ENCODE assay signal across 1 cellular context in the genomic region with DNA sequence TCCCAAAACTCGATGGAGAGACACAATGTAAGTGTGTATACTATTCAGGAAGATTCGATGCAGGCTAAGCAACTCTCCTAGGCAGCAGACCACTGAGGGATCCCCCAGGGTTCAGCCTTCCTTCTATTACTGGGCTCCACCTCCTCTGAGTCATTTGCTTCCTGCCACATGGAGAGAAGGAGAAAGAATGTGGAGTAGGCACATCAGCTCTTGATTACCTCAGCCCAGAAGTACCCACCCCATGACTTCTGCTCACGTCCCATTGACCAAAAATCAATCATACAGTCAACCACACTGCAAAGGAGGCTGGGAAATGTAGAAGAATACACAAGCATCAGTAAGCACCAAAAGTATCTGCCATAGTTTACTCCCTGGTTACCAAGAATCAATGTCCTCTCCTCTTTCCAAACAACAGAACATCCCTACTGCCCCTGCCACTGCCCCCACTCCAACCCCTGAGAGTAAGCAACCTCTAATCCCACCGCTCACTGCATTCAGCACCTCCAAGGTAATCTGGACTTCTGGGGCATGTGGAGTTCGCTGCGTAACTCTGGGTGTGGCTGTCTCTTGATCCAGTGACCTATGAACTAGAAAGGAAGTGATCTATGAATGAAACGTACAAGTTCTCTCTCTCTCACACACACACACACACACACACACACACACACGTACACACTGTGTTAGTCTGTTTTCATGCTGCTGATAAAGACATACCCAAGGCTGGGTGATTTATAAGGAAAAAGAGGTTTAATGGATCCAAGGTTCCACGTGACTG.
TF ChIP-seq lines count a peak whose summit lies in the region.

No MANE protein-coding gene starts in this region.

TF ChIP-seq in WTC11, 78 proteins besides CTCF, POLR2A, EP300 and RAD21 (continued from another document):
- TF ChIP-seq ESRRA (CRISPR knock-in tag; IDR thresholded peaks at IDR 0.05; ENCODE audit: borderline replicate concordance) (no peak), ATF1 (CRISPR knock-in tag; IDR thresholded peaks at IDR 0.05) (no peak), RORB (CRISPR knock-in tag; IDR thresholded peaks at IDR 0.05) (no peak), TCF7 (CRISPR knock-in tag; IDR thresholded peaks at IDR 0.05; ENCODE audit: low read depth) (no peak), IRF2 (CRISPR knock-in tag; IDR thresholded peaks at IDR 0.05; ENCODE audit: borderline replicate concordance, low read depth) (no peak), ZNF512 (CRISPR knock-in tag; IDR thresholded peaks at IDR 0.05; ENCODE audit: borderline replicate concordance) (no peak), IRF1 (CRISPR knock-in tag; IDR thresholded peaks at IDR 0.05) (no peak), NR3C1 (CRISPR knock-in tag; conservative IDR thresholded peaks at IDR 0.05; ENCODE audit: low read depth) (no peak)
- TF ChIP-seq, protein P1, sequence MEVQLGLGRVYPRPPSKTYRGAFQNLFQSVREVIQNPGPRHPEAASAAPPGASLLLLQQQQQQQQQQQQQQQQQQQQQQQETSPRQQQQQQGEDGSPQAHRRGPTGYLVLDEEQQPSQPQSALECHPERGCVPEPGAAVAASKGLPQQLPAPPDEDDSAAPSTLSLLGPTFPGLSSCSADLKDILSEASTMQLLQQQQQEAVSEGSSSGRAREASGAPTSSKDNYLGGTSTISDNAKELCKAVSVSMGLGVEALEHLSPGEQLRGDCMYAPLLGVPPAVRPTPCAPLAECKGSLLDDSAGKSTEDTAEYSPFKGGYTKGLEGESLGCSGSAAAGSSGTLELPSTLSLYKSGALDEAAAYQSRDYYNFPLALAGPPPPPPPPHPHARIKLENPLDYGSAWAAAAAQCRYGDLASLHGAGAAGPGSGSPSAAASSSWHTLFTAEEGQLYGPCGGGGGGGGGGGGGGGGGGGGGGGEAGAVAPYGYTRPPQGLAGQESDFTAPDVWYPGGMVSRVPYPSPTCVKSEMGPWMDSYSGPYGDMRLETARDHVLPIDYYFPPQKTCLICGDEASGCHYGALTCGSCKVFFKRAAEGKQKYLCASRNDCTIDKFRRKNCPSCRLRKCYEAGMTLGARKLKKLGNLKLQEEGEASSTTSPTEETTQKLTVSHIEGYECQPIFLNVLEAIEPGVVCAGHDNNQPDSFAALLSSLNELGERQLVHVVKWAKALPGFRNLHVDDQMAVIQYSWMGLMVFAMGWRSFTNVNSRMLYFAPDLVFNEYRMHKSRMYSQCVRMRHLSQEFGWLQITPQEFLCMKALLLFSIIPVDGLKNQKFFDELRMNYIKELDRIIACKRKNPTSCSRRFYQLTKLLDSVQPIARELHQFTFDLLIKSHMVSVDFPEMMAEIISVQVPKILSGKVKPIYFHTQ (CRISPR knock-in tag; IDR thresholded peaks at IDR 0.05) = no peak
- TF ChIP-seq, protein P2, sequence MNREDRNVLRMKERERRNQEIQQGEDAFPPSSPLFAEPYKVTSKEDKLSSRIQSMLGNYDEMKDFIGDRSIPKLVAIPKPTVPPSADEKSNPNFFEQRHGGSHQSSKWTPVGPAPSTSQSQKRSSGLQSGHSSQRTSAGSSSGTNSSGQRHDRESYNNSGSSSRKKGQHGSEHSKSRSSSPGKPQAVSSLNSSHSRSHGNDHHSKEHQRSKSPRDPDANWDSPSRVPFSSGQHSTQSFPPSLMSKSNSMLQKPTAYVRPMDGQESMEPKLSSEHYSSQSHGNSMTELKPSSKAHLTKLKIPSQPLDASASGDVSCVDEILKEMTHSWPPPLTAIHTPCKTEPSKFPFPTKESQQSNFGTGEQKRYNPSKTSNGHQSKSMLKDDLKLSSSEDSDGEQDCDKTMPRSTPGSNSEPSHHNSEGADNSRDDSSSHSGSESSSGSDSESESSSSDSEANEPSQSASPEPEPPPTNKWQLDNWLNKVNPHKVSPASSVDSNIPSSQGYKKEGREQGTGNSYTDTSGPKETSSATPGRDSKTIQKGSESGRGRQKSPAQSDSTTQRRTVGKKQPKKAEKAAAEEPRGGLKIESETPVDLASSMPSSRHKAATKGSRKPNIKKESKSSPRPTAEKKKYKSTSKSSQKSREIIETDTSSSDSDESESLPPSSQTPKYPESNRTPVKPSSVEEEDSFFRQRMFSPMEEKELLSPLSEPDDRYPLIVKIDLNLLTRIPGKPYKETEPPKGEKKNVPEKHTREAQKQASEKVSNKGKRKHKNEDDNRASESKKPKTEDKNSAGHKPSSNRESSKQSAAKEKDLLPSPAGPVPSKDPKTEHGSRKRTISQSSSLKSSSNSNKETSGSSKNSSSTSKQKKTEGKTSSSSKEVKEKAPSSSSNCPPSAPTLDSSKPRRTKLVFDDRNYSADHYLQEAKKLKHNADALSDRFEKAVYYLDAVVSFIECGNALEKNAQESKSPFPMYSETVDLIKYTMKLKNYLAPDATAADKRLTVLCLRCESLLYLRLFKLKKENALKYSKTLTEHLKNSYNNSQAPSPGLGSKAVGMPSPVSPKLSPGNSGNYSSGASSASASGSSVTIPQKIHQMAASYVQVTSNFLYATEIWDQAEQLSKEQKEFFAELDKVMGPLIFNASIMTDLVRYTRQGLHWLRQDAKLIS (CRISPR knock-in tag; IDR thresholded peaks at IDR 0.05; ENCODE audit: borderline replicate concordance) = no peak
